8 cellular contexts compared by ENCODE assay signal in the genomic region with DNA sequence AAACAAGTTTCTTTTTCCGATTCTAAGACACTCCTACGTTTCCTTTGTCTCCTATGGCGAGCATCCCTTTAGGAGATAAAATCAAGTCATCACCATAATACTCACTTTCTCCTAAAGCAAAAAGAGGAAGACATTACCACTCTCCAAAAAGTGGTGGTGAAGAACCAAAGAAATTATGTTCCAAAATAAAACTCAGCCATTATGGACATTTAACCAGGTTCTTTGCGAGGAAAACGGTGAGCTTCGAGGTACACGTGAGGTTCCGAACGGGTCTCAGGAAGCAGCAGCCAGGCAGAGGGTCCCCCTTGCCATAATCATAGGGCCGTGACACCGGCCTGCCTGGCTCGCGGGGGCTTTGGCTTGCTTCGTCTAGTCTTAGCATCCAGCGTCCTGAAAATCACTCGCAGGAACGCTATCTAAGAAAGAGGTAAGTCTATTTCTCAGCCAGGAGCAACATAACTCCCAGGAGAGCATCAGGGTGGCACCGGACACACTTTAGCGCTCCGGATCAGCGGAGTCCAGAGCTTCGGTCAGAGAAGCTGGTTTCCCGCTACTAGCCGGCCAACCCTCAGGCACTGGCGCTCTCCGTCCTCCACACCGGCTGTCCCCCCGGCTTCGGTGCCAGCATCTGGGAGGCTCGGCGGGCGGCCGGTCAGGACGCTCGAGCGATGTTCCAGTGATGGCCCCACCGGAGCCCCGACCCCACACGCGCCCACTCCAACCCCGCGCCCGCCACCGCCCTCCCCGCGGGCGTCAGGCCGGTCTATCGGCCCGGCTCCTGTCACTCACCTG. TPM values are rescaled to one million over a fixed set of nuclear protein-coding genes. Genes with fewer than 3 reads are reported as not detected.
DNase-seq lines count a peak whose midpoint lies in the region; ATAC-seq, FAIRE-seq and TF ChIP-seq lines count a peak whose summit lies in the region.

No MANE protein-coding gene starts in this region.

- H3K27ac ChIP-seq in 22Rv1, result peak overlapping the region; percentile 71
- no peak overlapping the region for H3K27ac ChIP-seq in OCI-LY7 (ENCODE audit: low read depth, low read length, poor library complexity, severe bottlenecking)
- H3K27ac ChIP-seq in kidney (ENCODE audit: low read depth in 2 of 2, low read length in 2 of 2), result peak overlapping the region; percentile 84 to 91

- POLR2A ChIA-PET in OCI-LY7 (lab: Charles Lee) (interaction anchor here (0.7 to 1.4 kb wide), 4 partner anchors 14 to 739 kb away, joined by 3 to 4 read pairs (median 3); no protein-coding TSS in a partner anchor), MCF 10A (lab: Yijun Ruan, JAX) (interaction anchor here (0.5 to 3.5 kb wide), 19 partner anchors 11 to 304 kb away, joined by 3 to 33 read pairs (median 5); partner anchors contain the start of genes AMIGO3, CDHR4, GMPPB and INKA1)

- H3K36me3 ChIP-seq in OCI-LY7 (ENCODE audit: insufficient read depth, low read length) (peaks cover 27% of the 10 kb centered on the region), kidney (ENCODE audit: control insufficient read depth in 1 of 2, insufficient read depth in 2 of 2, low read length in 2 of 2) (peaks cover 2 to 6% of the 10 kb centered on the region in 2 donors)

- no peaks in the 10 kb centered on the region for H3K4me1 Mint-ChIP-seq in MCF 10A (ENCODE audit: insufficient read depth, unreplicated experiment)
- peaks cover 38% of the 10 kb centered on the region for H3K4me1 Mint-ChIP-seq in stimulated activated memory B cell treated with anti-CD40 and anti-IgM and Interleukin-4, amounts not matched to agents 10 μg/mL and 1 μg/mL and 100 μg/mL, for 72 hours

- H3K27me3 Mint-ChIP-seq in MCF 10A (ENCODE audit: insufficient read depth, unreplicated experiment), result no peaks in the 10 kb centered on the region
- H3K27me3 Mint-ChIP-seq in stimulated activated memory B cell treated with anti-CD40 and anti-IgM and Interleukin-4, amounts not matched to agents 10 μg/mL and 1 μg/mL and 100 μg/mL, for 72 hours, result no peaks in the 10 kb centered on the region

- H3K4me3 ChIP-seq in OCI-LY7 (ENCODE audit: low read depth, low read length, poor library complexity, severe bottlenecking) (peak overlapping the region; percentile 82), kidney (ENCODE audit: low read length in 2 of 2) (peak overlapping the region; percentile 77 to 84)

- intact Hi-C loops in OCI-LY7 (cut with micrococcal nuclease; ENCODE audit: unreplicated experiment), result loop anchor here (2.0 kb wide), 1 partner anchor 61 kb away; no protein-coding TSS in a partner anchor
- intact Hi-C loops in MCF 10A (cut with micrococcal nuclease), result loop anchor here (2.0 kb wide), 1 partner anchor 17 kb away; the partner anchor contains the start of gene INKA1
- intact Hi-C loops in kidney (cut with DNase I), result no loop called here

- H3K9me3 ChIP-seq in OCI-LY7 (ENCODE audit: low read length), result no peaks in the 10 kb centered on the region
- no peaks in the 10 kb centered on the region for H3K9me3 ChIP-seq in kidney (ENCODE audit: control insufficient read depth in 1 of 2, low read length in 2 of 2)

- peak overlapping the region; percentile 70 for H3K27ac Mint-ChIP-seq in MCF 10A (ENCODE audit: low read depth, unreplicated experiment)
- peak overlapping the region; percentile 95 for H3K27ac Mint-ChIP-seq in stimulated activated memory B cell treated with anti-CD40 and anti-IgM and Interleukin-4, amounts not matched to agents 10 μg/mL and 1 μg/mL and 100 μg/mL, for 72 hours

- H2AFZ ChIP-seq in OCI-LY7 (ENCODE audit: low read length), result peak overlapping the region; percentile 28

- H3K36me3 Mint-ChIP-seq in MCF 10A (ENCODE audit: insufficient read depth, unreplicated experiment), result peaks cover 19% of the 10 kb centered on the region
- H3K36me3 Mint-ChIP-seq in stimulated activated memory B cell treated with anti-CD40 and anti-IgM and Interleukin-4, amounts not matched to agents 10 μg/mL and 1 μg/mL and 100 μg/mL, for 72 hours, result peaks cover 5% of the 10 kb centered on the region

- H3K4me1 ChIP-seq in OCI-LY7 (ENCODE audit: insufficient read depth, low read length, poor library complexity, severe bottlenecking) (peaks cover 32% of the 10 kb centered on the region), kidney (ENCODE audit: control insufficient read depth in 1 of 2, insufficient read depth in 1 of 2, low read depth in 1 of 2, low read length in 2 of 2) (peaks cover 6 to 12% of the 10 kb centered on the region in 2 donors)

- peak overlapping the region; percentile 84 for H3K4me3 Mint-ChIP-seq in MCF 10A (ENCODE audit: unreplicated experiment)
- H3K4me3 Mint-ChIP-seq in stimulated activated memory B cell treated with anti-CD40 and anti-IgM and Interleukin-4, amounts not matched to agents 10 μg/mL and 1 μg/mL and 100 μg/mL, for 72 hours, result peak overlapping the region; percentile 92

- H3K4me2 ChIP-seq in OCI-LY7 (ENCODE audit: low read length), result peak overlapping the region; percentile 78

- TF ChIP-seq CTCF in 22Rv1 (IDR thresholded peaks at IDR 0.05) (no peak), OCI-LY7 (conservative IDR thresholded peaks at IDR 0.05; ENCODE audit: low read length) (no peak), MCF 10A (IDR thresholded peaks at IDR 0.05; ENCODE audit: unreplicated experiment) (no peak), kidney (IDR thresholded peaks at IDR 0.05; ENCODE audit: borderline replicate concordance, extremely low read depth, insufficient read depth) (no peak)

- CTCF ChIA-PET in OCI-LY7 (lab: Charles Lee; ENCODE audit: unreplicated experiment) (no interaction called here), MCF 10A (lab: Yijun Ruan, JAX) (interaction anchor here (0.6 to 3.2 kb wide), 4 partner anchors 16 to 84 kb away, joined by 3 to 15 read pairs (median 3); no protein-coding TSS in a partner anchor)

- ATAC-seq in GM18498 (IDR thresholded peaks at IDR 0.05; ENCODE audit: unreplicated experiment) (peak; percentile 56), HG02852 (IDR thresholded peaks at IDR 0.05; ENCODE audit: unreplicated experiment) (peak; percentile 41)
- peak; percentile 78 for ATAC-seq in stimulated activated memory B cell treated with anti-CD40 and anti-IgM and Interleukin-4, amounts not matched to agents 10 μg/mL and 1 μg/mL and 100 μg/mL, for 72 hours

- no peaks in the 10 kb centered on the region for H4K20me1 ChIP-seq in OCI-LY7 (ENCODE audit: insufficient read depth, low read length)

- H3K9ac ChIP-seq in kidney (ENCODE audit: low read length in 2 of 2), result peak overlapping the region; percentile 38 to 58

- no peaks in the 10 kb centered on the region for H3K9me3 Mint-ChIP-seq in MCF 10A (ENCODE audit: unreplicated experiment)
- H3K9me3 Mint-ChIP-seq in stimulated activated memory B cell treated with anti-CD40 and anti-IgM and Interleukin-4, amounts not matched to agents 10 μg/mL and 1 μg/mL and 100 μg/mL, for 72 hours, result no peaks in the 10 kb centered on the region

- no peak for FAIRE-seq in kidney (lab: Jason Lieb, UNC)

- H3K9me2 ChIP-seq in OCI-LY7 (ENCODE audit: insufficient read depth, low read length), result no peaks in the 10 kb centered on the region

- no TSS peak for BruUV-seq in OCI-LY7 (replicated peaks; lab: Mats Ljungman, UMichigan)
- BruUV-seq in MCF 10A (replicated peaks; lab: Mats Ljungman, UMichigan), result no TSS peak

- peaks cover 23% of the 10 kb centered on the region; the same call in 1 of the 2 replicates for H3K79me2 ChIP-seq in OCI-LY7 (ENCODE audit: insufficient read depth, low read depth, low read length)

- DNase-seq in OCI-LY7 (ENCODE audit: low spot score) (peak; percentile 37), MCF 10A (ENCODE audit: unreplicated experiment) (peak; percentile 34), kidney (peak; percentile 88), GM19240 (ENCODE audit: insufficient read length, low spot score) (no peak)

RNA-seq across cellular contexts. Expression of gene IP6K1, which starts 0.6 kb away (rescaled TPM):
- 23.1 and 27.4 TPM in 2 replicates for total RNA-seq in OCI-LY7 (2014; rRNA removed; shearing (Covaris generic))
- total RNA-seq in OCI-LY7 (2022) (27.0 and 30.9 TPM in 2 replicates), MCF 10A (2022) (43.4 and 44.8 TPM in 2 replicates), kidney (49.6 TPM)
- 21.7 TPM for polyA plus RNA-seq in kidney (ENCODE audit: insufficient read depth, low read depth, low replicate concordance)

RNA-seq across cellular contexts. Expression of gene CDHR4, which starts 13.9 kb away (rescaled TPM):
- not detected in 2 replicates for total RNA-seq in OCI-LY7 (2014; rRNA removed; shearing (Covaris generic))
- total RNA-seq in OCI-LY7 (2022), result 0.32 TPM in 1 of 2 replicates, not detected in the other
- 0.44 and 1.1 TPM in 2 replicates for total RNA-seq in MCF 10A (2022)
- total RNA-seq in kidney, result 0.54 TPM
- not detected for polyA plus RNA-seq in kidney (ENCODE audit: insufficient read depth, low read depth, low replicate concordance)

RNA-seq across cellular contexts. Expression of gene INKA1, which starts 17.3 kb away (rescaled TPM):
- 12.8 and 18.4 TPM in 2 replicates for total RNA-seq in OCI-LY7 (2014; rRNA removed; shearing (Covaris generic))
- total RNA-seq in OCI-LY7 (2022) (7.6 and 7.9 TPM in 2 replicates), MCF 10A (2022) (4.8 and 7.4 TPM in 2 replicates), kidney (6.3 TPM)
- 9.1 TPM for polyA plus RNA-seq in kidney (ENCODE audit: insufficient read depth, low read depth, low replicate concordance)

RNA-seq across cellular contexts. Expression of gene UBA7, which starts 28.0 kb away (rescaled TPM):
- total RNA-seq in OCI-LY7 (2014; rRNA removed; shearing (Covaris generic)), result 18.1 and 26.3 TPM in 2 replicates
- total RNA-seq in OCI-LY7 (2022) (14.2 and 14.7 TPM in 2 replicates), MCF 10A (2022) (3.8 and 6.6 TPM in 2 replicates), kidney (102 TPM)
- 29.8 TPM for polyA plus RNA-seq in kidney (ENCODE audit: insufficient read depth, low read depth, low replicate concordance)
